In the genomic region with DNA sequence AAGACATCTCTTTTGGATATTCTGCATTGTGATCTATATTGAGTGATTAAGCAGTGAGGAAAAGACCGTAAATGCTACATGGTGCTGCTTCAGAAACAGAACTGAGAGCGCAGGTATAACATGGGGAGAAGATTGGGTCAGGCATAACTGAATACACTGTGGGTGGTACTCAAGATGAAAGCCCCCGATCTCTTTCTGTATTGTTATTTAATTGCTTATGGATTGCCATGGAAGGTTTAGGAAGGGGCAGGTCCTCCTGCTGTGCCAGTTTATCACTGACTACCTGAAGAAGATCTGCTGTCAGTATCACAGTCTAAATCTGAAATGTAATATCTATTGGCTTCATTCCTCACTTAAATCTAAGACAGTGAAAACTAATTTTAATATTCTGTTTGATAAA, we compare ENCODE assay signal across 1 cellular context.
TF ChIP-seq lines count a peak whose summit lies in the region.

No MANE protein-coding gene starts in this region.

TF ChIP-seq in WTC11, 78 proteins besides CTCF, POLR2A, EP300 and RAD21 (continued from another document):
- no peak for TF ChIP-seq ZNF263 (CRISPR knock-in tag; IDR thresholded peaks at IDR 0.05; ENCODE audit: low read depth)
- no peak for TF ChIP-seq RORB (CRISPR knock-in tag; IDR thresholded peaks at IDR 0.05)
- TF ChIP-seq MAX (CRISPR knock-in tag; IDR thresholded peaks at IDR 0.05): no peak
- no peak for TF ChIP-seq GTF2I (CRISPR knock-in tag; conservative IDR thresholded peaks at IDR 0.05)
- no peak for TF ChIP-seq NFYB (CRISPR knock-in tag; conservative IDR thresholded peaks at IDR 0.05; ENCODE audit: low read depth)
- TF ChIP-seq TCF7 (CRISPR knock-in tag; IDR thresholded peaks at IDR 0.05; ENCODE audit: low read depth): no peak
- no peak for TF ChIP-seq MYBL2 (CRISPR knock-in tag; IDR thresholded peaks at IDR 0.05)
- TF ChIP-seq, protein P1, sequence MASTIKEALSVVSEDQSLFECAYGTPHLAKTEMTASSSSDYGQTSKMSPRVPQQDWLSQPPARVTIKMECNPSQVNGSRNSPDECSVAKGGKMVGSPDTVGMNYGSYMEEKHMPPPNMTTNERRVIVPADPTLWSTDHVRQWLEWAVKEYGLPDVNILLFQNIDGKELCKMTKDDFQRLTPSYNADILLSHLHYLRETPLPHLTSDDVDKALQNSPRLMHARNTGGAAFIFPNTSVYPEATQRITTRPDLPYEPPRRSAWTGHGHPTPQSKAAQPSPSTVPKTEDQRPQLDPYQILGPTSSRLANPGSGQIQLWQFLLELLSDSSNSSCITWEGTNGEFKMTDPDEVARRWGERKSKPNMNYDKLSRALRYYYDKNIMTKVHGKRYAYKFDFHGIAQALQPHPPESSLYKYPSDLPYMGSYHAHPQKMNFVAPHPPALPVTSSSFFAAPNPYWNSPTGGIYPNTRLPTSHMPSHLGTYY (CRISPR knock-in tag; IDR thresholded peaks at IDR 0.05): no peak
- no peak for TF ChIP-seq MXD4 (CRISPR knock-in tag; IDR thresholded peaks at IDR 0.05; ENCODE audit: borderline replicate concordance)
- TF ChIP-seq NR3C1 (CRISPR knock-in tag; conservative IDR thresholded peaks at IDR 0.05; ENCODE audit: low read depth): no peak
- no peak for TF ChIP-seq NR1H2 (CRISPR knock-in tag; IDR thresholded peaks at IDR 0.05)
- TF ChIP-seq NFATC4 (CRISPR knock-in tag; IDR thresholded peaks at IDR 0.05): no peak
- TF ChIP-seq JUN (CRISPR knock-in tag; IDR thresholded peaks at IDR 0.05): no peak
TF ChIP-seq in WTC11: peak in this region for 0.
